ENCODE assay signal across 24 cellular contexts in the genomic region with DNA sequence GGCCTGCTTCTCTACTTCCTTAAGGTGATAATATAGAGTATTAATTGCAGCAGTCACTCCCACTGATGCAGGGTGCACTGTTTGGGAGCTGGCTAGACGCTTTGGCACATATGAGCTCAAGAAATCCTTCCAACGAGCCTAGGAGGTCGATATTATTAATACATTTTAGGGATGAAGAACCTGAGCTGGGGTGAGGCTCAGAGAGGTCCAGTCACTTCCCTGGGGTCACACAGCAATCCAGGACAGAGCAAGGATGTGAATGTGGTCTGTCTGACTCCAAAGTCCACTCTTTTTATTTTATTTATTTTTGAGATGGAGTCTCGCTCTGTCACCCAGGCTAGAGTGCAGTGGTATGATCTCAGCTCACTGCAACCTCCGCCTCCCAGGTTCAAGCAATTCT.
DNase-seq lines count a peak whose midpoint lies in the region; ATAC-seq, FAIRE-seq and TF ChIP-seq lines count a peak whose summit lies in the region.
"Had no signal": no experiment of that assay in that cellular context is flagged by ENCODE, and none has a peak within 500 bp of the region (broad histone marks: within the 10 kb centered on the region; RNA-seq: fewer than 3 reads in every experiment).

No MANE protein-coding gene starts in this region.

- in situ Hi-C loops in HepG2 (cut with HindIII; ENCODE audit: extremely low pct_ligation_motif_present, low pct_unique_long_range_greater_than_20kb), result no loop called here

- H3K36me3 ChIP-seq in HepG2 (replicated peaks in 1 of 2; ENCODE audit: control insufficient read depth in 1 of 2, insufficient read depth in 2 of 2, low read length in 2 of 2) (no peaks in the 10 kb centered on the region), right lobe of liver (no peaks in the 10 kb centered on the region), OCI-LY7 (ENCODE audit: insufficient read depth, low read length) (no peaks in the 10 kb centered on the region), osteoblast (ENCODE audit: insufficient read depth, low read length) (no peaks in the 10 kb centered on the region), lower lobe of right lung (no peaks in the 10 kb centered on the region)
- H3K36me3 ChIP-seq: BE2C, HAP-1 had no signal

- H3K4me1 ChIP-seq in HepG2 (ENCODE audit: insufficient read depth, low read length) (no peaks in the 10 kb centered on the region), right lobe of liver (no peaks in the 10 kb centered on the region), OCI-LY7 (ENCODE audit: insufficient read depth, low read length, poor library complexity, severe bottlenecking) (peaks cover 15% of the 10 kb centered on the region), osteoblast (ENCODE audit: insufficient read depth, low read length) (no peaks in the 10 kb centered on the region), lower lobe of right lung (no peaks in the 10 kb centered on the region)
- H3K4me1 ChIP-seq: Caco-2, HAP-1 had no signal

- TF ChIP-seq CTCF in HepG2 (CRISPR knock-in tag; IDR thresholded peaks at IDR 0.05) (no peak), right lobe of liver (IDR thresholded peaks at IDR 0.05) (no peak), OCI-LY7 (conservative IDR thresholded peaks at IDR 0.05; ENCODE audit: low read length) (no peak), osteoblast (IDR thresholded peaks at IDR 0.05; ENCODE audit: extremely low read depth, low read depth, low read length) (no peak), lower lobe of right lung (IDR thresholded peaks at IDR 0.05) (no peak)

- POLR2A ChIA-PET in HepG2 (lab: Yijun Ruan, JAX) (no interaction called here), OCI-LY7 (lab: Charles Lee) (no interaction called here)

- no peaks in the 10 kb centered on the region for H4K20me1 ChIP-seq in HepG2 (ENCODE audit: insufficient read depth, low read length)
- H4K20me1 ChIP-seq in OCI-LY7 (ENCODE audit: insufficient read depth, low read length), result no peaks in the 10 kb centered on the region
- no peaks in the 10 kb centered on the region for H4K20me1 ChIP-seq in osteoblast (ENCODE audit: insufficient read depth, low read length)

- FAIRE-seq in HepG2 (lab: Jason Lieb, UNC), result no peak
- FAIRE-seq: A204.1, G401.6, GM12892, H54 had no signal

- CTCF ChIA-PET in HepG2 (lab: Yijun Ruan, JAX; ENCODE audit: low intra/inter-chr PET ratio, low total read pairs) (no interaction called here), OCI-LY7 (lab: Charles Lee; ENCODE audit: unreplicated experiment) (no interaction called here)

- WGBS in HepG2 (ENCODE audit: low lambda C conversion rate), result 8% methylated on average over 5 of the region's 5 CpGs
- WGBS in right lobe of liver (ENCODE audit: insufficient coverage, low coverage, low lambda C conversion rate, missing lambda C conversion rate), result 60% methylated on average over 3 of the region's 5 CpGs

- H3K4me2 ChIP-seq in HepG2 (ENCODE audit: low read depth, low read length) (no peak overlapping the region), OCI-LY7 (ENCODE audit: low read length) (0 out of 2 replicates have a peak overlapping the region, but pooled peaks have one; percentile 13), osteoblast (ENCODE audit: insufficient read depth, low read length) (no peak overlapping the region)

- H3K9me3 ChIP-seq in HepG2 (ENCODE audit: low read length) (no peaks in the 10 kb centered on the region), right lobe of liver (no peaks in the 10 kb centered on the region), OCI-LY7 (ENCODE audit: low read length) (no peaks in the 10 kb centered on the region), osteoblast (ENCODE audit: low read depth, low read length) (no peaks in the 10 kb centered on the region), lower lobe of right lung (no peaks in the 10 kb centered on the region)
- H3K9me3 ChIP-seq: BE2C, HAP-1 had no signal

- ATAC-seq in HepG2, result no peak
- ATAC-seq in right lobe of liver, result no peak
- ATAC-seq in HG03354 (IDR thresholded peaks at IDR 0.05; ENCODE audit: poor library complexity, severe bottlenecking, unreplicated experiment), result no peak
- ATAC-seq in lower lobe of right lung, result no peak
- ATAC-seq: CD8-positive, alpha-beta T cell had no signal

- no peak for TF ChIP-seq RAD21 in HepG2 (CRISPR knock-in tag; IDR thresholded peaks at IDR 0.05)

- no peak for TF ChIP-seq EP300 in HepG2 (IDR thresholded peaks at IDR 0.05; ENCODE audit: low read depth in 2 of 2, low read length in 2 of 2)
- no peak for TF ChIP-seq EP300 in HepG2 (CRISPR knock-in tag; IDR thresholded peaks at IDR 0.05; ENCODE audit: borderline replicate concordance)

- intact Hi-C loops in HepG2 (cut with micrococcal nuclease; ENCODE audit: unreplicated experiment), result no loop called here
- intact Hi-C loops in right lobe of liver (cut with DNase I), result no loop called here
- intact Hi-C loops in OCI-LY7 (cut with micrococcal nuclease; ENCODE audit: unreplicated experiment), result no loop called here
- intact Hi-C loops in lower lobe of right lung (cut with DNase I), result no loop called here

- no peaks in the 10 kb centered on the region for H3K79me2 ChIP-seq in HepG2 (ENCODE audit: insufficient read depth, low read length)
- no peaks in the 10 kb centered on the region for H3K79me2 ChIP-seq in OCI-LY7 (ENCODE audit: insufficient read depth, low read depth, low read length)
- no peaks in the 10 kb centered on the region for H3K79me2 ChIP-seq in osteoblast (ENCODE audit: insufficient read depth, low read length)

- H3K27me3 ChIP-seq in HepG2 (ENCODE audit: control insufficient read depth in 1 of 2, insufficient read depth in 2 of 2, low read length in 2 of 2) (peaks cover 0 to 54% of the 10 kb centered on the region in 2 experiments; a peak in 4 of 5 replicates), right lobe of liver (no peaks in the 10 kb centered on the region), osteoblast (ENCODE audit: insufficient read depth, low read length) (no peaks in the 10 kb centered on the region), lower lobe of right lung (ENCODE audit: low read depth) (no peaks in the 10 kb centered on the region)
- H3K27me3 ChIP-seq: BE2C had no signal

- no peak overlapping the region for H3K27ac ChIP-seq in HepG2 (ENCODE audit: extremely low read length, insufficient read depth, low read length)
- no peak overlapping the region for H3K27ac ChIP-seq in right lobe of liver
- no peak overlapping the region for H3K27ac ChIP-seq in OCI-LY7 (ENCODE audit: low read depth, low read length, poor library complexity, severe bottlenecking)
- H3K27ac ChIP-seq in osteoblast (ENCODE audit: low read depth, low read length), result no peak overlapping the region
- no peak overlapping the region for H3K27ac ChIP-seq in lower lobe of right lung
- H3K27ac ChIP-seq: 22Rv1, C4-2B had no signal

- H3K9ac ChIP-seq in HepG2 (ENCODE audit: insufficient read depth, low read depth, low read length), result no peak overlapping the region

- H2AFZ ChIP-seq in HepG2 (ENCODE audit: low read length) (no peak overlapping the region), OCI-LY7 (ENCODE audit: low read length) (no peak overlapping the region), osteoblast (ENCODE audit: low read length) (no peak overlapping the region)

- BruUV-seq in HepG2 (replicated peaks; lab: Mats Ljungman, UMichigan), result no TSS peak
- no TSS peak for BruUV-seq in OCI-LY7 (replicated peaks; lab: Mats Ljungman, UMichigan)

- no peak for TF ChIP-seq POLR2A in HepG2 (IDR thresholded peaks at IDR 0.05; ENCODE audit: insufficient read depth in 1 of 2, low read depth in 2 of 2, low read length in 2 of 2)
- TF ChIP-seq POLR2A in right lobe of liver (IDR thresholded peaks at IDR 0.05), result no peak

- no peak for DNase-seq in HepG2 (ENCODE audit: low spot score)
- DNase-seq in right lobe of liver, result no peak
- no peak for DNase-seq in OCI-LY7 (ENCODE audit: low spot score)
- DNase-seq in osteoblast (ENCODE audit: insufficient read length, low spot score, missing footprints), result peak; percentile 32
- no peak for DNase-seq in NCI-H2196 treated with DMSO at 0.1 percent for 48 hours (lab: John Stamatoyannopoulos, UW; ENCODE audit: unreplicated experiment)
- DNase-seq in lower lobe of right lung, result no peak
- DNase-seq: ACHN; AML-193; BE2C; Caco-2; CD4-positive, CD25-positive, alpha-beta regulatory T cell; CD8-positive, alpha-beta T cell; DMS153; DND-41; GOT3; HFFc6 had no signal

- H3K9me2 ChIP-seq in OCI-LY7 (ENCODE audit: insufficient read depth, low read length), result no peaks in the 10 kb centered on the region

- H3K4me3 ChIP-seq in HepG2 (replicated peaks in 1 of 3; ENCODE audit: insufficient read depth in 1 of 3, low read depth in 2 of 3, low read length in 3 of 3), result no peak overlapping the region
- H3K4me3 ChIP-seq in right lobe of liver, result no peak overlapping the region
- H3K4me3 ChIP-seq in OCI-LY7 (ENCODE audit: low read depth, low read length, poor library complexity, severe bottlenecking), result no peak overlapping the region
- H3K4me3 ChIP-seq in osteoblast (ENCODE audit: insufficient read depth, low read length), result no peak overlapping the region
- H3K4me3 ChIP-seq in lower lobe of right lung, result no peak overlapping the region
- H3K4me3 ChIP-seq: HAP-1 had no signal

TF ChIP-seq in HepG2, 621 proteins besides CTCF, POLR2A, EP300 and RAD21:
- no peak for TF ChIP-seq NKX3-1 (CRISPR knock-in tag; IDR thresholded peaks at IDR 0.05)
- TF ChIP-seq, protein P1, sequence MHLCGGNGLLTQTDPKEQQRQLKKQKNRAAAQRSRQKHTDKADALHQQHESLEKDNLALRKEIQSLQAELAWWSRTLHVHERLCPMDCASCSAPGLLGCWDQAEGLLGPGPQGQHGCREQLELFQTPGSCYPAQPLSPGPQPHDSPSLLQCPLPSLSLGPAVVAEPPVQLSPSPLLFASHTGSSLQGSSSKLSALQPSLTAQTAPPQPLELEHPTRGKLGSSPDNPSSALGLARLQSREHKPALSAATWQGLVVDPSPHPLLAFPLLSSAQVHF (CRISPR knock-in tag; IDR thresholded peaks at IDR 0.05), result no peak
- peak; percentile 44; the same call in 1 of the 2 replicates for TF ChIP-seq ZNF768 (CRISPR knock-in tag; IDR thresholded peaks at IDR 0.05)
- TF ChIP-seq YEATS2 (CRISPR knock-in tag; IDR thresholded peaks at IDR 0.05; ENCODE audit: borderline replicate concordance), result no peak
